ENCODE assay signal across 27 cellular contexts in genomic region chr18:10690376-10690775, GRCh38.
"Had no signal": no experiment of that assay in that cellular context is flagged by ENCODE, and none has a peak within 500 bp of the region (broad histone marks: within the 10 kb centered on the region; RNA-seq: fewer than 3 reads in every experiment).

No MANE protein-coding gene starts in this region.

- H3K27ac ChIP-seq: colonic mucosa, dorsolateral prefrontal cortex, gastrocnemius medialis, hepatocyte, neutrophil, pancreas, prostate gland, sigmoid colon, stomach, thyroid gland, upper lobe of left lung had no signal

- H3K36me3 ChIP-seq: colonic mucosa, gastrocnemius medialis, neutrophil, pancreas, prostate gland, sigmoid colon, stomach, thyroid gland, upper lobe of left lung had no signal

- H3K9me3 Mint-ChIP-seq: activated naive CD4-positive, alpha-beta T cell treated with anti-CD3 and anti-CD28 coated beads, Interleukin-2, amount 50 U/mL, for 72 hours; activated T-cell treated with anti-CD3 and anti-CD28 coated beads, Interleukin-2, amount 50 U/mL, for 72 hours; nephron; stimulated activated memory B cell treated with anti-CD40 and anti-IgM and Interleukin-4, amounts not matched to agents 10 μg/mL and 1 μg/mL and 100 μg/mL, for 72 hours; T-helper 2 cell treated with Interferon-gamma antibody and Interleukin-4, amounts not matched to agents 5 μg/mL and 100 μg/mL, for 36 hours had no signal

- H3K27ac Mint-ChIP-seq: activated CD4-positive, alpha-beta T cell treated with anti-CD3 and anti-CD28 coated beads for 36 hours; activated naive CD4-positive, alpha-beta T cell treated with anti-CD3 and anti-CD28 coated beads, Interleukin-2, amount 50 U/mL, for 72 hours; activated T-cell treated with anti-CD3 and anti-CD28 coated beads, Interleukin-2, amount 50 U/mL, for 72 hours; stimulated activated memory B cell treated with anti-CD40 and anti-IgM and Interleukin-4, amounts not matched to agents 10 μg/mL and 1 μg/mL and 100 μg/mL, for 72 hours; T-helper 2 cell treated with Interferon-gamma antibody and Interleukin-4, amounts not matched to agents 5 μg/mL and 100 μg/mL, for 36 hours had no signal

- H3K36me3 Mint-ChIP-seq: activated naive CD4-positive, alpha-beta T cell treated with anti-CD3 and anti-CD28 coated beads, Interleukin-2, amount 50 U/mL, for 72 hours; stimulated activated memory B cell treated with anti-CD40 and anti-IgM and Interleukin-4, amounts not matched to agents 10 μg/mL and 1 μg/mL and 100 μg/mL, for 72 hours had no signal

- DNase-seq: activated CD4-positive, alpha-beta T cell treated with anti-CD3 and anti-CD28 coated beads for 36 hours; activated CD4-positive, CD25-positive, alpha-beta regulatory T cell; activated naive CD4-positive, alpha-beta T cell; activated T-cell treated with anti-CD3 and anti-CD28 coated beads for 4 hours; activated T-cell treated with anti-CD3 and anti-CD28 coated beads, Interleukin-2, amount 50 U/mL, for 72 hours; colonic mucosa; dorsolateral prefrontal cortex; effector memory CD4-positive, alpha-beta T cell; gastrocnemius medialis; glutamatergic neuron; islet precursor cell; left ventricle myocardium superior; mucosa of descending colon; pancreas; sigmoid colon; small intestine; stimulated activated CD4-positive, alpha-beta T cell treated with anti-CD3 and anti-CD28 coated beads, Interleukin-4, amount 100 ng/mL, for 24 hours; stomach; thyroid gland; upper lobe of left lung had no signal

- H3K4me1 ChIP-seq: colonic mucosa, gastrocnemius medialis, pancreas, prostate gland, sigmoid colon, stomach, thyroid gland had no signal

- H3K27me3 ChIP-seq: colonic mucosa, dorsolateral prefrontal cortex, gastrocnemius medialis, hepatocyte, neutrophil, pancreas, sigmoid colon, stomach, thyroid gland, upper lobe of left lung had no signal

- H2AFZ ChIP-seq: hepatocyte had no signal

- H3K4me1 Mint-ChIP-seq: activated CD4-positive, alpha-beta T cell treated with anti-CD3 and anti-CD28 coated beads for 36 hours had no signal

- H3K4me3 Mint-ChIP-seq: activated CD4-positive, alpha-beta T cell treated with anti-CD3 and anti-CD28 coated beads for 36 hours; activated T-cell treated with anti-CD3 and anti-CD28 coated beads, Interleukin-2, amount 50 U/mL, for 72 hours; nephron; stimulated activated memory B cell treated with anti-CD40 and anti-IgM and Interleukin-4, amounts not matched to agents 10 μg/mL and 1 μg/mL and 100 μg/mL, for 72 hours; T-helper 2 cell treated with Interferon-gamma antibody and Interleukin-4, amounts not matched to agents 5 μg/mL and 100 μg/mL, for 36 hours had no signal

- ATAC-seq: activated CD4-positive, alpha-beta T cell treated with anti-CD3 and anti-CD28 coated beads for 36 hours; activated naive CD4-positive, alpha-beta T cell treated with anti-CD3 and anti-CD28 coated beads, Interleukin-2, amount 50 U/mL, for 72 hours; activated T-cell treated with anti-CD3 and anti-CD28 coated beads, Interleukin-2, amount 50 U/mL, for 72 hours; gastrocnemius medialis; left ventricle myocardium superior; mucosa of descending colon; pancreas; stimulated activated memory B cell treated with anti-CD40 and anti-IgM and Interleukin-4, amounts not matched to agents 10 μg/mL and 1 μg/mL and 100 μg/mL, for 72 hours had no signal

- H3K4me3 ChIP-seq: colonic mucosa, dorsolateral prefrontal cortex, gastrocnemius medialis, hepatocyte, mucosa of descending colon, pancreas, prostate gland, sigmoid colon, stomach, thyroid gland, upper lobe of left lung had no signal

- H3K27me3 Mint-ChIP-seq: stimulated activated memory B cell treated with anti-CD40 and anti-IgM and Interleukin-4, amounts not matched to agents 10 μg/mL and 1 μg/mL and 100 μg/mL, for 72 hours had no signal

- H3K79me2 ChIP-seq: hepatocyte had no signal

- FAIRE-seq: pancreas, small intestine had no signal

- H3K4me2 ChIP-seq: hepatocyte had no signal

- H3K9me3 ChIP-seq: colonic mucosa, gastrocnemius medialis, mucosa of descending colon, neutrophil, pancreas, prostate gland, sigmoid colon, stomach, thyroid gland, upper lobe of left lung had no signal
